ENCODE assay signal across 1 cellular context in the genomic region with DNA sequence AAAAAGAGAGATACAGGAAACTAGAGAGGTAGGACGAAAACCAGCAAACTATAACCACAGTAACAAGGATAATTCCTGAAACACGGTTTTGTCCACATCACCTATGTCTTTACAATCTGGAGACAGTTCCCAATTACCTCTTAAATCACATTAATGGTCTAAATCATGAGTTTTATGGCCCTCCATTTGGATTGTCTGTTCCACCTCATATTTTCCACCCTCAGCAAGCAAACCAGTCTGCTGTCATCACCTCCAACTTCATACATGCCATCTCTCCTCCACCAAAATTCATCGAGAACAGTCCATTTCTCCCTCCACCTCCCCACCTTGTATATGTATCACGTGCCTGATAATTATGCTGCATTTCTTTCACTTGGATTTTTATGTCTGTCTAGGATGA.
TF ChIP-seq lines count a peak whose summit lies in the region.

No MANE protein-coding gene starts in this region.

TF ChIP-seq in IMR-90, 13 proteins besides CTCF, POLR2A, EP300 and RAD21:
- TF ChIP-seq, protein P1, sequence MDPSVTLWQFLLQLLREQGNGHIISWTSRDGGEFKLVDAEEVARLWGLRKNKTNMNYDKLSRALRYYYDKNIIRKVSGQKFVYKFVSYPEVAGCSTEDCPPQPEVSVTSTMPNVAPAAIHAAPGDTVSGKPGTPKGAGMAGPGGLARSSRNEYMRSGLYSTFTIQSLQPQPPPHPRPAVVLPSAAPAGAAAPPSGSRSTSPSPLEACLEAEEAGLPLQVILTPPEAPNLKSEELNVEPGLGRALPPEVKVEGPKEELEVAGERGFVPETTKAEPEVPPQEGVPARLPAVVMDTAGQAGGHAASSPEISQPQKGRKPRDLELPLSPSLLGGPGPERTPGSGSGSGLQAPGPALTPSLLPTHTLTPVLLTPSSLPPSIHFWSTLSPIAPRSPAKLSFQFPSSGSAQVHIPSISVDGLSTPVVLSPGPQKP (IDR thresholded peaks at IDR 0.05; ENCODE audit: borderline replicate concordance, low read depth, low read length): no peak
- TF ChIP-seq CHD1 (IDR thresholded peaks at IDR 0.05; ENCODE audit: low read depth, low read length): no peak
- no peak for TF ChIP-seq NFE2L2 (IDR thresholded peaks at IDR 0.05; ENCODE audit: low read depth, low read length)
- no peak for TF ChIP-seq MAFK (IDR thresholded peaks at IDR 0.05; ENCODE audit: low read depth, low read length)
- no peak for TF ChIP-seq RFX5 (IDR thresholded peaks at IDR 0.05; ENCODE audit: low read depth, low read length)
- TF ChIP-seq SMC3 (IDR thresholded peaks at IDR 0.05; ENCODE audit: low read depth, low read length): no peak
TF ChIP-seq in IMR-90: peak in this region for 0.
